In genomic region chr17:69608808-69609494, GRCh38 we compare ENCODE assay signal across 1 cellular context.
TF ChIP-seq lines count a peak whose summit lies in the region.

No MANE protein-coding gene starts in this region.

TF ChIP-seq in WTC11, 78 proteins besides CTCF, POLR2A, EP300 and RAD21 (continued from another document):
- TF ChIP-seq MLX (CRISPR knock-in tag; IDR thresholded peaks at IDR 0.05) = no peak
- TF ChIP-seq FOXK1 (CRISPR knock-in tag; IDR thresholded peaks at IDR 0.05) = no peak
